11 cellular contexts compared by ENCODE assay signal in the genomic region with DNA sequence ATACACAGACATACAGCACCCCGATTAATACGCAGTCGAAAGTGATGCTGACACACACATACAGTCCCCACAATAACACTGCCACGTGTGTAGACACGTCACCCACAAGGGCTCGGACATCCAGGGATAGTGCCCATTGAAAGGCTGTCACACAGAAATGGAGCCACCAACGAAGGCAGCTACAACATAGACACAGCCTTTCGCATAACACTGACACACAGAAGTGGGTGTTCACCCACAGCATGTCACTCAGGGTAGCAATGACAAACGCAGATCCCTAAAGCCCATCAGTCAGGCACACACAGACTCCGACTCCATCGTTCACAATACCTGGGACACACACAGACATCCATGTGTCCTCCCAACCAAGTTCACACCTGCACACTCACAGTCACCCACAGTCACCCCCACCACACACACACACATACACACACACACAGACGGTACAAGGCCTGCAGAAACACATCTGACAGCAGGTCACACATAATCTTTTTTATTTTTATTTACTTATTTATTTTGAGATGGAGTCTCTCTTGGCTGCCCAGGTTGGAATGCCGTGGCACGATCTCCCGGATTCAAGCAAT. TPM values are rescaled to one million over a fixed set of nuclear protein-coding genes. Genes with fewer than 3 reads are reported as not detected.
DNase-seq lines count a peak whose midpoint lies in the region; ATAC-seq and TF ChIP-seq lines count a peak whose summit lies in the region.
"Had no signal": no experiment of that assay in that cellular context is flagged by ENCODE, and none has a peak within 500 bp of the region (broad histone marks: within the 10 kb centered on the region; RNA-seq: fewer than 3 reads in every experiment).

No MANE protein-coding gene starts in this region.

- TF ChIP-seq RAD21 in neural cell (conservative IDR thresholded peaks at IDR 0.05) = no peak

- H3K27me3 Mint-ChIP-seq in CD4-positive, alpha-beta memory T cell = peaks cover 28 to 30% of the 10 kb centered on the region in 2 donors

- intact Hi-C loops in CD4-positive, alpha-beta memory T cell (cut with micrococcal nuclease) = no loop called here

- peaks cover 23 to 38% (median 30%) of the 10 kb centered on the region in 4 donors for H3K4me1 Mint-ChIP-seq in CD4-positive, alpha-beta memory T cell

- no peak overlapping the region for H3K27ac ChIP-seq in CD4-positive, alpha-beta memory T cell (ENCODE audit: low read depth, low read length)
- H3K27ac ChIP-seq in duodenal mucosa (ENCODE audit: low read depth, low read length) (no peak overlapping the region), neural cell (ENCODE audit: low read length) (peak overlapping the region; percentile 44)

- H3K4me1 ChIP-seq in CD4-positive, alpha-beta memory T cell (ENCODE audit: insufficient read depth, low read length) = peaks cover 29% of the 10 kb centered on the region
- H3K4me1 ChIP-seq in duodenal mucosa (ENCODE audit: control insufficient read depth in 1 of 2, insufficient read depth in 2 of 2, low read length in 2 of 2) = peaks cover 14 to 20% of the 10 kb centered on the region in 2 donors

- ATAC-seq in HG03469 (IDR thresholded peaks at IDR 0.05; ENCODE audit: unreplicated experiment) = no peak

- no peaks in the 10 kb centered on the region for H3K36me3 ChIP-seq in CD4-positive, alpha-beta memory T cell (ENCODE audit: insufficient read depth, low read length)
- H3K36me3 ChIP-seq in MG63 (no peaks in the 10 kb centered on the region), duodenal mucosa (ENCODE audit: control insufficient read depth in 1 of 2, insufficient read depth in 2 of 2, low read length in 2 of 2) (no peaks in the 10 kb centered on the region), neural cell (ENCODE audit: insufficient read depth, low read length) (no peaks in the 10 kb centered on the region)

- no peaks in the 10 kb centered on the region for H3K9me2 ChIP-seq in neural cell (ENCODE audit: insufficient read depth, low read length)

- H3K79me2 ChIP-seq in neural cell (replicated peaks; ENCODE audit: insufficient read depth, low read length) = peaks cover 3% of the 10 kb centered on the region

- peak; percentile 21 for TF ChIP-seq EP300 in neural cell (conservative IDR thresholded peaks at IDR 0.05; ENCODE audit: poor library complexity, severe bottlenecking)

- DNase-seq in CD4-positive, alpha-beta memory T cell = no peak
- no peak for DNase-seq in MG63
- no peak for DNase-seq in activated CD4-positive, CD25-positive, alpha-beta regulatory T cell (lab: John Stamatoyannopoulos, UW)
- no peak for DNase-seq in LoVo (ENCODE audit: low spot score)
- DNase-seq in KG1 (lab: John Stamatoyannopoulos, UW) = no peak
- DNase-seq: NCI-H1694 had no signal

- TF ChIP-seq CTCF in neural cell (IDR thresholded peaks at IDR 0.05; ENCODE audit: poor library complexity, severe bottlenecking) = no peak

- CTCF ChIA-PET in CD4-positive, alpha-beta memory T cell (lab: Charles Lee; ENCODE audit: partially characterized antibody) = no interaction called here

- no peaks in the 10 kb centered on the region for H3F3A ChIP-seq in neural cell (ENCODE audit: insufficient read depth, low read length, poor library complexity, severe bottlenecking)

- no peak overlapping the region for H3K4me3 ChIP-seq in CD4-positive, alpha-beta memory T cell (ENCODE audit: low read length in 2 of 2)
- H3K4me3 ChIP-seq in MG63 (peak overlapping the region; percentile 52), duodenal mucosa (ENCODE audit: low read depth in 1 of 2, low read length in 2 of 2) (peak overlapping the region; percentile 54 to 58), neural cell (ENCODE audit: low read length) (peak overlapping the region; percentile 65)

- H3K9me3 ChIP-seq in CD4-positive, alpha-beta memory T cell (ENCODE audit: control insufficient read depth in 1 of 2, low read length in 2 of 2) = no peaks in the 10 kb centered on the region
- H3K9me3 ChIP-seq in MG63 = no peaks in the 10 kb centered on the region
- no peaks in the 10 kb centered on the region for H3K9me3 ChIP-seq in duodenal mucosa (ENCODE audit: control insufficient read depth in 1 of 2, low read length in 2 of 2)
- H3K9me3 ChIP-seq in neural cell (ENCODE audit: low read length) = no peaks in the 10 kb centered on the region

- H3K9me3 Mint-ChIP-seq in CD4-positive, alpha-beta memory T cell = peaks cover 0 to 4% (median 0%) of the 10 kb centered on the region in 8 donors

- peak overlapping the region; percentile 61 to 87 (median 77) for H3K4me3 Mint-ChIP-seq in CD4-positive, alpha-beta memory T cell

- H3K27ac Mint-ChIP-seq in CD4-positive, alpha-beta memory T cell = peak overlapping the region in 5 of 7 donors; percentile 33 to 84 (median 67)

- no peak overlapping the region for H3K4me2 ChIP-seq in neural cell (ENCODE audit: low read length)

- H2AFZ ChIP-seq in neural cell (ENCODE audit: low read depth, low read length) = no peak overlapping the region

- H3K36me3 Mint-ChIP-seq in CD4-positive, alpha-beta memory T cell = peaks cover 0 to 7% of the 10 kb centered on the region in 2 donors

- H3K27me3 ChIP-seq in CD4-positive, alpha-beta memory T cell (ENCODE audit: insufficient read depth, low read length) = peaks cover 19% of the 10 kb centered on the region
- H3K27me3 ChIP-seq in MG63 (no peaks in the 10 kb centered on the region), duodenal mucosa (ENCODE audit: control insufficient read depth in 1 of 2, insufficient read depth in 2 of 2, low read length in 2 of 2) (peaks cover 5 to 15% of the 10 kb centered on the region in 2 donors), neural cell (ENCODE audit: insufficient read depth, low read depth, low read length) (no peaks in the 10 kb centered on the region)

- H4K20me1 ChIP-seq in neural cell (ENCODE audit: insufficient read depth) = no peaks in the 10 kb centered on the region

- H3K9ac ChIP-seq in duodenal mucosa (ENCODE audit: low read depth in 1 of 2, low read length in 2 of 2) (peak overlapping the region in 1 of 2 donors; percentile 51), neural cell (ENCODE audit: low read length) (peak overlapping the region; percentile 76)

- POLR2A ChIA-PET in CD4-positive, alpha-beta memory T cell (lab: Charles Lee; ENCODE audit: partially characterized antibody) = interaction anchor here (1.0 to 10.0 kb wide), 4 partner anchors 29 to 270 kb away, joined by 3 to 153 read pairs (median 58); a partner anchor contains a TSS

TF ChIP-seq in neural cell, 6 proteins besides CTCF, POLR2A, EP300 and RAD21:
- TF ChIP-seq, protein P1, sequence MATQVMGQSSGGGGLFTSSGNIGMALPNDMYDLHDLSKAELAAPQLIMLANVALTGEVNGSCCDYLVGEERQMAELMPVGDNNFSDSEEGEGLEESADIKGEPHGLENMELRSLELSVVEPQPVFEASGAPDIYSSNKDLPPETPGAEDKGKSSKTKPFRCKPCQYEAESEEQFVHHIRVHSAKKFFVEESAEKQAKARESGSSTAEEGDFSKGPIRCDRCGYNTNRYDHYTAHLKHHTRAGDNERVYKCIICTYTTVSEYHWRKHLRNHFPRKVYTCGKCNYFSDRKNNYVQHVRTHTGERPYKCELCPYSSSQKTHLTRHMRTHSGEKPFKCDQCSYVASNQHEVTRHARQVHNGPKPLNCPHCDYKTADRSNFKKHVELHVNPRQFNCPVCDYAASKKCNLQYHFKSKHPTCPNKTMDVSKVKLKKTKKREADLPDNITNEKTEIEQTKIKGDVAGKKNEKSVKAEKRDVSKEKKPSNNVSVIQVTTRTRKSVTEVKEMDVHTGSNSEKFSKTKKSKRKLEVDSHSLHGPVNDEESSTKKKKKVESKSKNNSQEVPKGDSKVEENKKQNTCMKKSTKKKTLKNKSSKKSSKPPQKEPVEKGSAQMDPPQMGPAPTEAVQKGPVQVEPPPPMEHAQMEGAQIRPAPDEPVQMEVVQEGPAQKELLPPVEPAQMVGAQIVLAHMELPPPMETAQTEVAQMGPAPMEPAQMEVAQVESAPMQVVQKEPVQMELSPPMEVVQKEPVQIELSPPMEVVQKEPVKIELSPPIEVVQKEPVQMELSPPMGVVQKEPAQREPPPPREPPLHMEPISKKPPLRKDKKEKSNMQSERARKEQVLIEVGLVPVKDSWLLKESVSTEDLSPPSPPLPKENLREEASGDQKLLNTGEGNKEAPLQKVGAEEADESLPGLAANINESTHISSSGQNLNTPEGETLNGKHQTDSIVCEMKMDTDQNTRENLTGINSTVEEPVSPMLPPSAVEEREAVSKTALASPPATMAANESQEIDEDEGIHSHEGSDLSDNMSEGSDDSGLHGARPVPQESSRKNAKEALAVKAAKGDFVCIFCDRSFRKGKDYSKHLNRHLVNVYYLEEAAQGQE (IDR thresholded peaks at IDR 0.05; ENCODE audit: borderline replicate concordance) = no peak
- peak; percentile 65 for TF ChIP-seq POLR2AphosphoS5 (IDR thresholded peaks at IDR 0.05)

RNA-seq across cellular contexts. Expression of a gene that starts 10.4 kb away (rescaled TPM):
- not detected for total RNA-seq in CD4-positive, alpha-beta memory T cell
- not detected for polyA plus RNA-seq in CD4-positive, alpha-beta memory T cell
- total RNA-seq in MG63 (2014; rRNA removed; shearing (Covaris generic); ENCODE audit: low replicate concordance) = not detected in 2 replicates
- 3.2 and 3.8 TPM in 2 replicates for polyA plus RNA-seq in neural cell
- polyA minus RNA-seq in neural cell = not detected in 2 replicates
- total RNA-seq: omental fat pad, urinary bladder had no signal

RNA-seq across cellular contexts. Expression of a gene that starts 39.4 kb away (rescaled TPM):
- total RNA-seq in CD4-positive, alpha-beta memory T cell = 1 to 10 TPM; 3.1 to 3.8 TPM
- under 1 TPM; 0.35 to 0.41 TPM for polyA plus RNA-seq in CD4-positive, alpha-beta memory T cell
- 5.1 and 8.4 TPM in 2 replicates for total RNA-seq in MG63 (2014; rRNA removed; shearing (Covaris generic); ENCODE audit: low replicate concordance)
- 6.2 and 8.5 TPM in 2 replicates for polyA plus RNA-seq in neural cell
- 5.1 and 5.2 TPM in 2 replicates for polyA minus RNA-seq in neural cell

RNA-seq across cellular contexts. Expression of a gene that starts 39.4 kb away (rescaled TPM):
- total RNA-seq in CD4-positive, alpha-beta memory T cell = 10 to 100 TPM; 32.9 to 37.1 TPM
- polyA plus RNA-seq in CD4-positive, alpha-beta memory T cell = 10 to 100 TPM in 1 of 2 donors, 1 to 10 TPM in 1; 3.8 to 13.9 TPM
- total RNA-seq in MG63 (2014; rRNA removed; shearing (Covaris generic); ENCODE audit: low replicate concordance) = 26.2 and 27.3 TPM in 2 replicates
- 24.5 and 26.9 TPM in 2 replicates for polyA plus RNA-seq in neural cell
- polyA minus RNA-seq in neural cell = 10.7 and 11.1 TPM in 2 replicates

Comparison
In these comparisons a context has a peak if more than half of its experiments do, and no peak if none do; other contexts are left out.
1. H3K4me3 ChIP-seq: peak in MG63 (single experiment), duodenal mucosa (2 of 2) and neural cell (single experiment); none in CD4-positive, alpha-beta memory T cell (0 of 2).